In the genomic region with DNA sequence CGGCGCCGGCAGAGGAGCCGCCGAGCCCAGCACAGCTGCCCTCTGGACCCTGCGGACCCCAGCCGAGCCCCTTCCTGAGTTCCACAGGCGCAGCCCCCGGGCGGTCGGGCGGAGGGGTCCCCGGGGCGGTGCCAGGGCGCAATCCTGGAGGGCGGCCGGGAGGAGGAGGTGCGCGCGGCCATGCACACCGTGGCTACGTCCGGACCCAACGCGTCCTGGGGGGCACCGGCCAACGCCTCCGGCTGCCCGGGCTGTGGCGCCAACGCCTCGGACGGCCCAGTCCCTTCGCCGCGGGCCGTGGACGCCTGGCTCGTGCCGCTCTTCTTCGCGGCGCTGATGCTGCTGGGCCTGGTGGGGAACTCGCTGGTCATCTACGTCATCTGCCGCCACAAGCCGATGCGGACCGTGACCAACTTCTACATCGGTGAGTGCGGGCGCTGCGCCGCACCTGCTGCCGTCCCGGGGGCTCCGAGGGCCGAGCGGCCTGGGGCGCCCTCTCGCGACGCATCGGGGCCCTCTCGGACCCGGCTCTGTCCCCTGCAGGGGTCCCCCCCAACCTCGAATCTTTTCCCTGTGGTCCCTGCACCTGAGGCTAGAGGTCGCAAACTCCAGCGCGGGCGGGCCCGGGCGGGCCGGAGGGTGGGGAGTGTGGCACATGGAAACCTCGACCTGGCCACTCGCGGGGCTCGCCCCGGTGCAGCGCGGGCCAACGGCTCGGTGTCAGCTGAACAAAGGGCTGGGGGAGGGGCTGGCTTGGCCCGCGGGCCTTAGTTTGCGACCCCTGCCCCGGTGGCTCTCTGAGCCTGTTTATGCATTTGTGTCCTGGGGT, we compare ENCODE assay signal across 1 cellular context.
TF ChIP-seq lines count a peak whose summit lies in the region.

A gene (plus strand): TSS at position 11 of the 829 bp plus-strand sequence. CDS start 170 bp downstream, at position 181.

TF ChIP-seq in HepG2, 621 proteins besides CTCF, POLR2A, EP300 and RAD21 (continued from another document and continues in another):
- TF ChIP-seq, protein P1, sequence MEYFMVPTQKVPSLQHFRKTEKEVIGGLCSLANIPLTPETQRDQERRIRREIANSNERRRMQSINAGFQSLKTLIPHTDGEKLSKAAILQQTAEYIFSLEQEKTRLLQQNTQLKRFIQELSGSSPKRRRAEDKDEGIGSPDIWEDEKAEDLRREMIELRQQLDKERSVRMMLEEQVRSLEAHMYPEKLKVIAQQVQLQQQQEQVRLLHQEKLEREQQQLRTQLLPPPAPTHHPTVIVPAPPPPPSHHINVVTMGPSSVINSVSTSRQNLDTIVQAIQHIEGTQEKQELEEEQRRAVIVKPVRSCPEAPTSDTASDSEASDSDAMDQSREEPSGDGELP (IDR thresholded peaks at IDR 0.05; ENCODE audit: borderline replicate concordance, low read depth), result peak; percentile 39; the same call in 1 of the 2 replicates
- no peak for TF ChIP-seq LCORL (IDR thresholded peaks at IDR 0.05)
- TF ChIP-seq LCORL (CRISPR knock-in tag; IDR thresholded peaks at IDR 0.05), result peak; percentile 74
- no peak for TF ChIP-seq SSRP1 (CRISPR knock-in tag; IDR thresholded peaks at IDR 0.05)
- TF ChIP-seq ZNF20 (CRISPR knock-in tag; IDR thresholded peaks at IDR 0.05), result no peak
- TF ChIP-seq SRF (IDR thresholded peaks at IDR 0.05; ENCODE audit: low read depth, low read length), result no peak
- peak; percentile 35; the same call in 1 of the 2 replicates for TF ChIP-seq ZNF232 (CRISPR knock-in tag; IDR thresholded peaks at IDR 0.05; ENCODE audit: borderline replicate concordance)
- TF ChIP-seq ZNF556 (CRISPR knock-in tag; IDR thresholded peaks at IDR 0.05; ENCODE audit: borderline replicate concordance), result no peak
- TF ChIP-seq CREB1 (IDR thresholded peaks at IDR 0.05), result peak; percentile 87
- no peak for TF ChIP-seq CREB1 (CRISPR knock-in tag; IDR thresholded peaks at IDR 0.05)
- peak; percentile 26 for TF ChIP-seq SP4 (CRISPR knock-in tag; IDR thresholded peaks at IDR 0.05)
- TF ChIP-seq KLF15 (CRISPR knock-in tag; IDR thresholded peaks at IDR 0.05; ENCODE audit: borderline replicate concordance), result no peak
- TF ChIP-seq PHF8 (CRISPR knock-in tag; IDR thresholded peaks at IDR 0.05), result peak; percentile 65
- TF ChIP-seq, protein P2, sequence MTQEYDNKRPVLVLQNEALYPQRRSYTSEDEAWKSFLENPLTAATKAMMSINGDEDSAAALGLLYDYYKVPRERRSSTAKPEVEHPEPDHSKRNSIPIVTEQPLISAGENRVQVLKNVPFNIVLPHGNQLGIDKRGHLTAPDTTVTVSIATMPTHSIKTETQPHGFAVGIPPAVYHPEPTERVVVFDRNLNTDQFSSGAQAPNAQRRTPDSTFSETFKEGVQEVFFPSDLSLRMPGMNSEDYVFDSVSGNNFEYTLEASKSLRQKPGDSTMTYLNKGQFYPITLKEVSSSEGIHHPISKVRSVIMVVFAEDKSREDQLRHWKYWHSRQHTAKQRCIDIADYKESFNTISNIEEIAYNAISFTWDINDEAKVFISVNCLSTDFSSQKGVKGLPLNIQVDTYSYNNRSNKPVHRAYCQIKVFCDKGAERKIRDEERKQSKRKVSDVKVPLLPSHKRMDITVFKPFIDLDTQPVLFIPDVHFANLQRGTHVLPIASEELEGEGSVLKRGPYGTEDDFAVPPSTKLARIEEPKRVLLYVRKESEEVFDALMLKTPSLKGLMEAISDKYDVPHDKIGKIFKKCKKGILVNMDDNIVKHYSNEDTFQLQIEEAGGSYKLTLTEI (CRISPR knock-in tag; conservative IDR thresholded peaks at IDR 0.05), result no peak
- 0 out of 2 replicates have a peak, but pooled peaks have one; percentile 34 for TF ChIP-seq DMAP1 (CRISPR knock-in tag; IDR thresholded peaks at IDR 0.05)
- TF ChIP-seq NFYC (CRISPR knock-in tag; IDR thresholded peaks at IDR 0.05), result no peak
- no peak for TF ChIP-seq ZNF24 (IDR thresholded peaks at IDR 0.05)
- no peak for TF ChIP-seq ZNF572 (CRISPR knock-in tag; IDR thresholded peaks at IDR 0.05)
- TF ChIP-seq HOXA5 (CRISPR knock-in tag; IDR thresholded peaks at IDR 0.05), result peak; percentile 75; the same call in 1 of the 2 replicates
- TF ChIP-seq ZNF230 (CRISPR knock-in tag; IDR thresholded peaks at IDR 0.05), result no peak
- TF ChIP-seq ZNF263 (CRISPR knock-in tag; IDR thresholded peaks at IDR 0.05), result peak; percentile 78
- TF ChIP-seq, protein P3, sequence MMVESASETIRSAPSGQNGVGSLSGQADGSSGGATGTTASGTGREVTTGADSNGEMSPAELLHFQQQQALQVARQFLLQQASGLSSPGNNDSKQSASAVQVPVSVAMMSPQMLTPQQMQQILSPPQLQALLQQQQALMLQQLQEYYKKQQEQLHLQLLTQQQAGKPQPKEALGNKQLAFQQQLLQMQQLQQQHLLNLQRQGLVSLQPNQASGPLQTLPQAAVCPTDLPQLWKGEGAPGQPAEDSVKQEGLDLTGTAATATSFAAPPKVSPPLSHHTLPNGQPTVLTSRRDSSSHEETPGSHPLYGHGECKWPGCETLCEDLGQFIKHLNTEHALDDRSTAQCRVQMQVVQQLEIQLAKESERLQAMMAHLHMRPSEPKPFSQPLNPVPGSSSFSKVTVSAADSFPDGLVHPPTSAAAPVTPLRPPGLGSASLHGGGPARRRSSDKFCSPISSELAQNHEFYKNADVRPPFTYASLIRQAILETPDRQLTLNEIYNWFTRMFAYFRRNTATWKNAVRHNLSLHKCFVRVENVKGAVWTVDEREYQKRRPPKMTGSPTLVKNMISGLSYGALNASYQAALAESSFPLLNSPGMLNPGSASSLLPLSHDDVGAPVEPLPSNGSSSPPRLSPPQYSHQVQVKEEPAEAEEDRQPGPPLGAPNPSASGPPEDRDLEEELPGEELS (CRISPR knock-in tag; IDR thresholded peaks at IDR 0.05), result peak; percentile 28
- no peak for TF ChIP-seq JDP2 (CRISPR knock-in tag; IDR thresholded peaks at IDR 0.05; ENCODE audit: borderline replicate concordance)
- TF ChIP-seq, protein P4, sequence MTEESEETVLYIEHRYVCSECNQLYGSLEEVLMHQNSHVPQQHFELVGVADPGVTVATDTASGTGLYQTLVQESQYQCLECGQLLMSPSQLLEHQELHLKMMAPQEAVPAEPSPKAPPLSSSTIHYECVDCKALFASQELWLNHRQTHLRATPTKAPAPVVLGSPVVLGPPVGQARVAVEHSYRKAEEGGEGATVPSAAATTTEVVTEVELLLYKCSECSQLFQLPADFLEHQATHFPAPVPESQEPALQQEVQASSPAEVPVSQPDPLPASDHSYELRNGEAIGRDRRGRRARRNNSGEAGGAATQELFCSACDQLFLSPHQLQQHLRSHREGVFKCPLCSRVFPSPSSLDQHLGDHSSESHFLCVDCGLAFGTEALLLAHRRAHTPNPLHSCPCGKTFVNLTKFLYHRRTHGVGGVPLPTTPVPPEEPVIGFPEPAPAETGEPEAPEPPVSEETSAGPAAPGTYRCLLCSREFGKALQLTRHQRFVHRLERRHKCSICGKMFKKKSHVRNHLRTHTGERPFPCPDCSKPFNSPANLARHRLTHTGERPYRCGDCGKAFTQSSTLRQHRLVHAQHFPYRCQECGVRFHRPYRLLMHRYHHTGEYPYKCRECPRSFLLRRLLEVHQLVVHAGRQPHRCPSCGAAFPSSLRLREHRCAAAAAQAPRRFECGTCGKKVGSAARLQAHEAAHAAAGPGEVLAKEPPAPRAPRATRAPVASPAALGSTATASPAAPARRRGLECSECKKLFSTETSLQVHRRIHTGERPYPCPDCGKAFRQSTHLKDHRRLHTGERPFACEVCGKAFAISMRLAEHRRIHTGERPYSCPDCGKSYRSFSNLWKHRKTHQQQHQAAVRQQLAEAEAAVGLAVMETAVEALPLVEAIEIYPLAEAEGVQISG (CRISPR knock-in tag; IDR thresholded peaks at IDR 0.05), result peak; percentile 69
- TF ChIP-seq ZC3H4 (CRISPR knock-in tag; IDR thresholded peaks at IDR 0.05; ENCODE audit: borderline replicate concordance), result no peak
- TF ChIP-seq, protein P5, sequence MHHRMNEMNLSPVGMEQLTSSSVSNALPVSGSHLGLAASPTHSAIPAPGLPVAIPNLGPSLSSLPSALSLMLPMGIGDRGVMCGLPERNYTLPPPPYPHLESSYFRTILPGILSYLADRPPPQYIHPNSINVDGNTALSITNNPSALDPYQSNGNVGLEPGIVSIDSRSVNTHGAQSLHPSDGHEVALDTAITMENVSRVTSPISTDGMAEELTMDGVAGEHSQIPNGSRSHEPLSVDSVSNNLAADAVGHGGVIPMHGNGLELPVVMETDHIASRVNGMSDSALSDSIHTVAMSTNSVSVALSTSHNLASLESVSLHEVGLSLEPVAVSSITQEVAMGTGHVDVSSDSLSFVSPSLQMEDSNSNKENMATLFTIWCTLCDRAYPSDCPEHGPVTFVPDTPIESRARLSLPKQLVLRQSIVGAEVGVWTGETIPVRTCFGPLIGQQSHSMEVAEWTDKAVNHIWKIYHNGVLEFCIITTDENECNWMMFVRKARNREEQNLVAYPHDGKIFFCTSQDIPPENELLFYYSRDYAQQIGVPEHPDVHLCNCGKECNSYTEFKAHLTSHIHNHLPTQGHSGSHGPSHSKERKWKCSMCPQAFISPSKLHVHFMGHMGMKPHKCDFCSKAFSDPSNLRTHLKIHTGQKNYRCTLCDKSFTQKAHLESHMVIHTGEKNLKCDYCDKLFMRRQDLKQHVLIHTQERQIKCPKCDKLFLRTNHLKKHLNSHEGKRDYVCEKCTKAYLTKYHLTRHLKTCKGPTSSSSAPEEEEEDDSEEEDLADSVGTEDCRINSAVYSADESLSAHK (CRISPR knock-in tag; IDR thresholded peaks at IDR 0.05; ENCODE audit: borderline replicate concordance), result no peak
- no peak for TF ChIP-seq IRF2 (CRISPR knock-in tag; IDR thresholded peaks at IDR 0.05)
- TF ChIP-seq ZNF629 (CRISPR knock-in tag; conservative IDR thresholded peaks at IDR 0.05), result 0 out of 2 replicates have a peak, but pooled peaks have one; percentile 24
- TF ChIP-seq ZBTB21 (CRISPR knock-in tag; IDR thresholded peaks at IDR 0.05), result peak; percentile 46; the same call in 1 of the 2 replicates
- TF ChIP-seq, protein P6, sequence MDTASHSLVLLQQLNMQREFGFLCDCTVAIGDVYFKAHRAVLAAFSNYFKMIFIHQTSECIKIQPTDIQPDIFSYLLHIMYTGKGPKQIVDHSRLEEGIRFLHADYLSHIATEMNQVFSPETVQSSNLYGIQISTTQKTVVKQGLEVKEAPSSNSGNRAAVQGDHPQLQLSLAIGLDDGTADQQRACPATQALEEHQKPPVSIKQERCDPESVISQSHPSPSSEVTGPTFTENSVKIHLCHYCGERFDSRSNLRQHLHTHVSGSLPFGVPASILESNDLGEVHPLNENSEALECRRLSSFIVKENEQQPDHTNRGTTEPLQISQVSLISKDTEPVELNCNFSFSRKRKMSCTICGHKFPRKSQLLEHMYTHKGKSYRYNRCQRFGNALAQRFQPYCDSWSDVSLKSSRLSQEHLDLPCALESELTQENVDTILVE (CRISPR knock-in tag; IDR thresholded peaks at IDR 0.05), result no peak
- no peak for TF ChIP-seq ZNF343 (CRISPR knock-in tag; IDR thresholded peaks at IDR 0.05)
- 0 out of 2 replicates have a peak, but pooled peaks have one; percentile 45 for TF ChIP-seq ZNF775 (CRISPR knock-in tag; IDR thresholded peaks at IDR 0.05; ENCODE audit: borderline replicate concordance)
- peak; percentile 82 for TF ChIP-seq RFXAP (CRISPR knock-in tag; IDR thresholded peaks at IDR 0.05; ENCODE audit: borderline replicate concordance)
- no peak for TF ChIP-seq ZNF567 (CRISPR knock-in tag; IDR thresholded peaks at IDR 0.05; ENCODE audit: borderline replicate concordance)
- peak; percentile 81 for TF ChIP-seq HNRNPLL (IDR thresholded peaks at IDR 0.05; ENCODE audit: low read depth, low read length, poor library complexity, severe bottlenecking)
- TF ChIP-seq TARDBP (CRISPR knock-in tag; IDR thresholded peaks at IDR 0.05), result 0 out of 2 replicates have a peak, but pooled peaks have one; percentile 50
- TF ChIP-seq, protein P7, sequence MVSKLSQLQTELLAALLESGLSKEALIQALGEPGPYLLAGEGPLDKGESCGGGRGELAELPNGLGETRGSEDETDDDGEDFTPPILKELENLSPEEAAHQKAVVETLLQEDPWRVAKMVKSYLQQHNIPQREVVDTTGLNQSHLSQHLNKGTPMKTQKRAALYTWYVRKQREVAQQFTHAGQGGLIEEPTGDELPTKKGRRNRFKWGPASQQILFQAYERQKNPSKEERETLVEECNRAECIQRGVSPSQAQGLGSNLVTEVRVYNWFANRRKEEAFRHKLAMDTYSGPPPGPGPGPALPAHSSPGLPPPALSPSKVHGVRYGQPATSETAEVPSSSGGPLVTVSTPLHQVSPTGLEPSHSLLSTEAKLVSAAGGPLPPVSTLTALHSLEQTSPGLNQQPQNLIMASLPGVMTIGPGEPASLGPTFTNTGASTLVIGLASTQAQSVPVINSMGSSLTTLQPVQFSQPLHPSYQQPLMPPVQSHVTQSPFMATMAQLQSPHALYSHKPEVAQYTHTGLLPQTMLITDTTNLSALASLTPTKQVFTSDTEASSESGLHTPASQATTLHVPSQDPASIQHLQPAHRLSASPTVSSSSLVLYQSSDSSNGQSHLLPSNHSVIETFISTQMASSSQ (IDR thresholded peaks at IDR 0.05; ENCODE audit: low read depth), result no peak
- TF ChIP-seq, protein P7 (CRISPR knock-in tag; IDR thresholded peaks at IDR 0.05; ENCODE audit: borderline replicate concordance), result no peak; the same call in 1 of the 2 replicates
- TF ChIP-seq CHCHD3 (CRISPR knock-in tag; IDR thresholded peaks at IDR 0.05), result no peak
- TF ChIP-seq ZSCAN9 (CRISPR knock-in tag; IDR thresholded peaks at IDR 0.05; ENCODE audit: borderline replicate concordance), result peak; percentile 71; the same call in 1 of the 2 replicates
- TF ChIP-seq FOXJ3 (CRISPR knock-in tag; IDR thresholded peaks at IDR 0.05; ENCODE audit: borderline replicate concordance), result 0 out of 2 replicates have a peak, but pooled peaks have one; percentile 31
- TF ChIP-seq ZNF337 (CRISPR knock-in tag; IDR thresholded peaks at IDR 0.05; ENCODE audit: borderline replicate concordance, low read depth), result no peak
- no peak for TF ChIP-seq ZBTB20 (CRISPR knock-in tag; IDR thresholded peaks at IDR 0.05; ENCODE audit: borderline replicate concordance, low read depth)
- 0 out of 2 replicates have a peak, but pooled peaks have one; percentile 5 for TF ChIP-seq HOXA7 (CRISPR knock-in tag; IDR thresholded peaks at IDR 0.05)
- TF ChIP-seq ZKSCAN5 (CRISPR knock-in tag; IDR thresholded peaks at IDR 0.05), result no peak
